ENCODE assay signal across 19 cellular contexts in genomic region chr12:14710632-14711324, GRCh38. TPM values are rescaled to one million over a fixed set of nuclear protein-coding genes. Genes with fewer than 3 reads are reported as not detected.
DNase-seq lines count a peak whose midpoint lies in the region; ATAC-seq, FAIRE-seq and TF ChIP-seq lines count a peak whose summit lies in the region.
"Had no signal": no experiment of that assay in that cellular context is flagged by ENCODE, and none has a peak within 500 bp of the region (broad histone marks: within the 10 kb centered on the region; RNA-seq: fewer than 3 reads in every experiment).

No MANE protein-coding gene starts in this region.

- H3K9me3 ChIP-seq in small intestine (ENCODE audit: control insufficient read depth, low read depth), result no peaks in the 10 kb centered on the region
- H3K9me3 ChIP-seq: HAP-1, tibial artery had no signal

- no peaks in the 10 kb centered on the region for H3K27me3 ChIP-seq in small intestine (ENCODE audit: control insufficient read depth in 2 of 2, insufficient read depth in 2 of 2, low read length in 2 of 2)
- H3K27me3 ChIP-seq: tibial artery had no signal

- FAIRE-seq in small intestine (lab: Jason Lieb, UNC), result no peak

- H3K27ac ChIP-seq in small intestine (ENCODE audit: low read depth in 1 of 2, low read length in 1 of 2), result no peak overlapping the region
- H3K27ac ChIP-seq: tibial artery had no signal

- DNase-seq in NCI-H2107 treated with DMSO at 0.1 percent for 48 hours (lab: John Stamatoyannopoulos, UW; ENCODE audit: unreplicated experiment), result peak; percentile 27
- no peak for DNase-seq in NCI-H2107 (lab: John Stamatoyannopoulos, UW)
- DNase-seq in NCI-H345 treated with DMSO at 0.1 percent for 48 hours (lab: John Stamatoyannopoulos, UW; ENCODE audit: unreplicated experiment), result peak; percentile 30
- peak; percentile 3 for DNase-seq in fibroblast of villous mesenchyme (ENCODE audit: low read depth)
- DNase-seq in small intestine, result peak; percentile 44
- DNase-seq in hippocampal formation (lab: John Stamatoyannopoulos, UW), result no peak
- no peak for DNase-seq in stimulated activated CD8-positive, alpha-beta memory T cell treated with anti-CD3 and anti-CD28 coated beads, Interleukin-4, amount 100 ng/mL, for 48 hours
- DNase-seq: activated naive CD8-positive, alpha-beta T cell treated with anti-CD3 and anti-CD28 coated beads for 36 hours; Calu3; NCI-H1694 treated with DMSO at 0.1 percent for 48 hours; T-helper 9 cell; tibial artery had no signal

- H3K4me1 ChIP-seq in small intestine (ENCODE audit: control insufficient read depth in 2 of 2, insufficient read depth in 1 of 2, low read depth in 1 of 2, low read length in 1 of 2), result no peaks in the 10 kb centered on the region
- H3K4me1 ChIP-seq: HAP-1, tibial artery had no signal

- no peak for TF ChIP-seq CTCF in fibroblast of villous mesenchyme (IDR thresholded peaks at IDR 0.05; ENCODE audit: insufficient read depth, low read depth, low read length)

- no peaks in the 10 kb centered on the region for H3K36me3 ChIP-seq in small intestine (ENCODE audit: control insufficient read depth in 2 of 2, insufficient read depth in 2 of 2, low read length in 2 of 2)
- H3K36me3 ChIP-seq: HAP-1, tibial artery had no signal

- 39 to 43% (median 41%) methylated on average over 4 of the region's 4 CpGs for WGBS in small intestine, 3 donors

- H3K4me3 ChIP-seq in fibroblast of villous mesenchyme (ENCODE audit: low read depth, low read length) (no peak overlapping the region), small intestine (ENCODE audit: low read depth in 1 of 2, low read length in 2 of 2) (no peak overlapping the region)
- H3K4me3 ChIP-seq: HAP-1, skin epidermis, tibial artery had no signal

- no peak for ATAC-seq in HG02642 (IDR thresholded peaks at IDR 0.05; ENCODE audit: poor library complexity, unreplicated experiment)

RNA-seq across cellular contexts. Expression of gene GUCY2C, which starts 14.4 kb away (rescaled TPM):
- not detected in 2 replicates for total RNA-seq in fibroblast of villous mesenchyme
- 10 to 100 TPM; 34.9 to 57.4 (median 46.1) TPM for polyA plus RNA-seq in small intestine
- total RNA-seq: activated naive CD8-positive, alpha-beta T cell treated with anti-CD3 and anti-CD28 coated beads for 36 hours; Calu3; chondrocyte; kidney epithelial cell; RPMI7951 had no signal
- polyA plus RNA-seq: neural cell had no signal

Comparison
In these comparisons a context has a peak if more than half of its experiments do, and no peak if none do; other contexts are left out.
1. DNase-seq: peak in NCI-H2107 treated with DMSO at 0.1 percent for 48 hours (single experiment), NCI-H345 treated with DMSO at 0.1 percent for 48 hours (single experiment), fibroblast of villous mesenchyme (single experiment) and small intestine (single experiment); none in NCI-H2107 (single experiment), hippocampal formation (0 of 2) and stimulated activated CD8-positive, alpha-beta memory T cell treated with anti-CD3 and anti-CD28 coated beads, Interleukin-4, amount 100 ng/mL, for 48 hours (single experiment).